In genomic region chr12:107807471-107808150, GRCh38 we compare ENCODE assay signal across 19 cellular contexts. TPM values are rescaled to one million over a fixed set of nuclear protein-coding genes. Genes with fewer than 3 reads are reported as not detected.
DNase-seq lines count a peak whose midpoint lies in the region; ATAC-seq and TF ChIP-seq lines count a peak whose summit lies in the region.
"Had no signal": no experiment of that assay in that cellular context is flagged by ENCODE, and none has a peak within 500 bp of the region (broad histone marks: within the 10 kb centered on the region; RNA-seq: fewer than 3 reads in every experiment).

No MANE protein-coding gene starts in this region.

- H3K27ac Mint-ChIP-seq in activated T-cell treated with anti-CD3 and anti-CD28 coated beads, Interleukin-2, amount 50 U/mL, for 72 hours, result peak overlapping the region; percentile 38
- peak overlapping the region; percentile 4 for H3K27ac Mint-ChIP-seq in dendritic cell treated with granulocyte-macrophage colony-stimulating factor and Interleukin-4, amounts not matched to agents 40 ng/mL and 50 ng/mL, for 4 days
- no peak overlapping the region for H3K27ac Mint-ChIP-seq in natural killer cell treated with Interleukin-12 subunit alpha and Interleukin-12 subunit beta and Interleukin-15 and Interleukin-18, amount 100 ng/mL, for 72 hours
- no peak overlapping the region for H3K27ac Mint-ChIP-seq in type B pancreatic cell
- H3K27ac Mint-ChIP-seq: B cell; CD8-positive, alpha-beta T cell; GM23338 had no signal

- intact Hi-C loops in dendritic cell treated with granulocyte-macrophage colony-stimulating factor and Interleukin-4, amounts not matched to agents 40 ng/mL and 50 ng/mL, for 4 days (cut with micrococcal nuclease), result no loop called here

- no peak for TF ChIP-seq CTCF in type B pancreatic cell (conservative IDR thresholded peaks at IDR 0.05)

- peaks cover 9% of the 10 kb centered on the region for H3K27me3 Mint-ChIP-seq in activated T-cell treated with anti-CD3 and anti-CD28 coated beads, Interleukin-2, amount 50 U/mL, for 72 hours (ENCODE audit: low read depth)
- H3K27me3 Mint-ChIP-seq in dendritic cell treated with granulocyte-macrophage colony-stimulating factor and Interleukin-4, amounts not matched to agents 40 ng/mL and 50 ng/mL, for 4 days, result peaks cover 12% of the 10 kb centered on the region
- H3K27me3 Mint-ChIP-seq in natural killer cell treated with Interleukin-12 subunit alpha and Interleukin-12 subunit beta and Interleukin-15 and Interleukin-18, amount 100 ng/mL, for 72 hours, result peaks cover 6 to 15% of the 10 kb centered on the region in 2 donors
- H3K27me3 Mint-ChIP-seq in type B pancreatic cell, result peaks cover 2% of the 10 kb centered on the region

- no peak for ATAC-seq in activated T-cell treated with anti-CD3 and anti-CD28 coated beads, Interleukin-2, amount 50 U/mL, for 72 hours (replicated peaks in 1 of 2)
- ATAC-seq in natural killer cell treated with Interleukin-12 subunit alpha and Interleukin-12 subunit beta and Interleukin-15 and Interleukin-18, amount 100 ng/mL, for 72 hours, result peak; percentile 34 to 58
- ATAC-seq in GM18870 (IDR thresholded peaks at IDR 0.05; ENCODE audit: unreplicated experiment) (no peak), GM19463 (IDR thresholded peaks at IDR 0.05; ENCODE audit: unreplicated experiment) (no peak)
- ATAC-seq: CD8-positive, alpha-beta T cell; GM12878; GM23338; HCT116 had no signal

- no peaks in the 10 kb centered on the region for H3K9me3 Mint-ChIP-seq in activated T-cell treated with anti-CD3 and anti-CD28 coated beads, Interleukin-2, amount 50 U/mL, for 72 hours
- no peaks in the 10 kb centered on the region for H3K9me3 Mint-ChIP-seq in dendritic cell treated with granulocyte-macrophage colony-stimulating factor and Interleukin-4, amounts not matched to agents 40 ng/mL and 50 ng/mL, for 4 days
- H3K9me3 Mint-ChIP-seq in natural killer cell treated with Interleukin-12 subunit alpha and Interleukin-12 subunit beta and Interleukin-15 and Interleukin-18, amount 100 ng/mL, for 72 hours, result no peaks in the 10 kb centered on the region
- H3K9me3 Mint-ChIP-seq in type B pancreatic cell, result no peaks in the 10 kb centered on the region
- H3K9me3 Mint-ChIP-seq: CD8-positive, alpha-beta T cell; GM23338 had no signal

- H3K4me1 Mint-ChIP-seq in activated T-cell treated with anti-CD3 and anti-CD28 coated beads, Interleukin-2, amount 50 U/mL, for 72 hours (ENCODE audit: low read depth), result no peaks in the 10 kb centered on the region
- peaks cover 8% of the 10 kb centered on the region for H3K4me1 Mint-ChIP-seq in dendritic cell treated with granulocyte-macrophage colony-stimulating factor and Interleukin-4, amounts not matched to agents 40 ng/mL and 50 ng/mL, for 4 days (ENCODE audit: low read depth)
- H3K4me1 Mint-ChIP-seq in natural killer cell treated with Interleukin-12 subunit alpha and Interleukin-12 subunit beta and Interleukin-15 and Interleukin-18, amount 100 ng/mL, for 72 hours (ENCODE audit: low read depth in 2 of 2), result no peaks in the 10 kb centered on the region
- H3K4me1 Mint-ChIP-seq in type B pancreatic cell (ENCODE audit: unreplicated experiment), result no peaks in the 10 kb centered on the region
- H3K4me1 Mint-ChIP-seq: B cell, GM23338 had no signal

- H3K36me3 Mint-ChIP-seq in activated T-cell treated with anti-CD3 and anti-CD28 coated beads, Interleukin-2, amount 50 U/mL, for 72 hours (ENCODE audit: insufficient read depth in 2 of 2), result no peaks in the 10 kb centered on the region
- no peaks in the 10 kb centered on the region for H3K36me3 Mint-ChIP-seq in dendritic cell treated with granulocyte-macrophage colony-stimulating factor and Interleukin-4, amounts not matched to agents 40 ng/mL and 50 ng/mL, for 4 days (ENCODE audit: low read depth)
- H3K36me3 Mint-ChIP-seq in natural killer cell treated with Interleukin-12 subunit alpha and Interleukin-12 subunit beta and Interleukin-15 and Interleukin-18, amount 100 ng/mL, for 72 hours, result no peaks in the 10 kb centered on the region
- H3K36me3 Mint-ChIP-seq in type B pancreatic cell, result no peaks in the 10 kb centered on the region
- H3K36me3 Mint-ChIP-seq: CD8-positive, alpha-beta T cell had no signal

- H3K4me3 Mint-ChIP-seq in activated T-cell treated with anti-CD3 and anti-CD28 coated beads, Interleukin-2, amount 50 U/mL, for 72 hours, result no peak overlapping the region
- no peak overlapping the region for H3K4me3 Mint-ChIP-seq in dendritic cell treated with granulocyte-macrophage colony-stimulating factor and Interleukin-4, amounts not matched to agents 40 ng/mL and 50 ng/mL, for 4 days
- no peak overlapping the region for H3K4me3 Mint-ChIP-seq in natural killer cell treated with Interleukin-12 subunit alpha and Interleukin-12 subunit beta and Interleukin-15 and Interleukin-18, amount 100 ng/mL, for 72 hours
- H3K4me3 Mint-ChIP-seq in type B pancreatic cell, result no peak overlapping the region
- H3K4me3 Mint-ChIP-seq: B cell; CD8-positive, alpha-beta T cell; GM23338 had no signal

- DNase-seq in activated T-cell treated with anti-CD3 and anti-CD28 coated beads, Interleukin-2, amount 50 U/mL, for 72 hours, result no peak
- no peak for DNase-seq in activated T-cell treated with anti-CD3 and anti-CD28 coated beads for 4 hours
- DNase-seq in natural killer cell treated with Interleukin-12 subunit alpha and Interleukin-12 subunit beta and Interleukin-15 and Interleukin-18, amount 100 ng/mL, for 72 hours (ENCODE audit: low spot score), result no peak
- peak; percentile 29 for DNase-seq in type B pancreatic cell (ENCODE audit: extremely low spot score, unreplicated experiment)
- no peak for DNase-seq in NCI-H748 (lab: John Stamatoyannopoulos, UW; ENCODE audit: unreplicated experiment)
- DNase-seq: 8988T; Calu3; CD8-positive, alpha-beta T cell; DMS79 treated with DMSO at 0.1 percent for 48 hours; IMR-90 had no signal

RNA-seq across cellular contexts. Expression of gene ASCL4, which starts 33.1 kb away (rescaled TPM):
- total RNA-seq in activated T-cell treated with anti-CD3 and anti-CD28 coated beads, Interleukin-2, amount 50 U/mL, for 72 hours, result not detected
- total RNA-seq in natural killer cell treated with Interleukin-12 subunit alpha and Interleukin-12 subunit beta and Interleukin-15 and Interleukin-18, amount 100 ng/mL, for 72 hours, result not detected
- total RNA-seq in type B pancreatic cell (ENCODE audit: low replicate concordance), result 0.67 TPM in 1 of 2 replicates, not detected in the other
- total RNA-seq: A673; B cell; Calu3; CD8-positive, alpha-beta T cell; G401; GM12878; GM23338; IMR-90 had no signal

RNA-seq across cellular contexts. Expression of gene PRDM4, which starts 46.7 kb away (rescaled TPM):
- total RNA-seq in activated T-cell treated with anti-CD3 and anti-CD28 coated beads, Interleukin-2, amount 50 U/mL, for 72 hours, result 10 to 100 TPM; 32.2 to 35.9 TPM
- total RNA-seq in natural killer cell treated with Interleukin-12 subunit alpha and Interleukin-12 subunit beta and Interleukin-15 and Interleukin-18, amount 100 ng/mL, for 72 hours, result 10 to 100 TPM; 27.0 to 36.9 TPM
- 35.0 and 38.9 TPM in 2 replicates for total RNA-seq in type B pancreatic cell (ENCODE audit: low replicate concordance)

Comparison
In these comparisons a context has a peak if more than half of its experiments do, and no peak if none do; other contexts are left out.
1. ATAC-seq: peak in natural killer cell treated with Interleukin-12 subunit alpha and Interleukin-12 subunit beta and Interleukin-15 and Interleukin-18, amount 100 ng/mL, for 72 hours (2 of 2); none in activated T-cell treated with anti-CD3 and anti-CD28 coated beads, Interleukin-2, amount 50 U/mL, for 72 hours (0 of 2), GM18870 (single experiment) and GM19463 (single experiment).
2. H3K27ac Mint-ChIP-seq: peak in activated T-cell treated with anti-CD3 and anti-CD28 coated beads, Interleukin-2, amount 50 U/mL, for 72 hours (single experiment) and dendritic cell treated with granulocyte-macrophage colony-stimulating factor and Interleukin-4, amounts not matched to agents 40 ng/mL and 50 ng/mL, for 4 days (single experiment); none in natural killer cell treated with Interleukin-12 subunit alpha and Interleukin-12 subunit beta and Interleukin-15 and Interleukin-18, amount 100 ng/mL, for 72 hours (0 of 2) and type B pancreatic cell (single experiment).